In the genomic region with DNA sequence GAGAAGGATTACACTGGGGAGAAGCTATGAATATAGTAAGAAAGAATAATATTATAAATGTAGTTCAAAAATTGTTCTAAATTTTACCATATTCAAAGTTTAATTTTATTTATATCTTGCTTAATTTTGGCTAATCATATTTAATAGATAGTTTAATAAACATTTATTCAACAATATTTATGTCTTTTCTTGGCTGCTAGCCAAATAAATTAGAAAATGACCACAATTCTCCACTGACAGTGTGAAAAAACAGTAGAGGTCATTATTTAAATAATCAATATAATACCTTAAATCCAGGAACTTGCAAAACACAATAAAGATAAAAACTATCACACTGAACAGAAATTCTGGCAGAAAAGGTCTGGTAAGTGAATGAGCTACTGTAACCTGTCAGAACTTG, we compare ENCODE assay signal across 1 cellular context.
A peak's percentile ranks its signal among the peaks of the same experiment; 100 is the strongest.
TF ChIP-seq lines count a peak whose summit lies in the region.

No MANE protein-coding gene starts in this region.

TF ChIP-seq in K562, 482 proteins besides CTCF, POLR2A, EP300 and RAD21 (continued from another document):
- TF ChIP-seq, protein P1, sequence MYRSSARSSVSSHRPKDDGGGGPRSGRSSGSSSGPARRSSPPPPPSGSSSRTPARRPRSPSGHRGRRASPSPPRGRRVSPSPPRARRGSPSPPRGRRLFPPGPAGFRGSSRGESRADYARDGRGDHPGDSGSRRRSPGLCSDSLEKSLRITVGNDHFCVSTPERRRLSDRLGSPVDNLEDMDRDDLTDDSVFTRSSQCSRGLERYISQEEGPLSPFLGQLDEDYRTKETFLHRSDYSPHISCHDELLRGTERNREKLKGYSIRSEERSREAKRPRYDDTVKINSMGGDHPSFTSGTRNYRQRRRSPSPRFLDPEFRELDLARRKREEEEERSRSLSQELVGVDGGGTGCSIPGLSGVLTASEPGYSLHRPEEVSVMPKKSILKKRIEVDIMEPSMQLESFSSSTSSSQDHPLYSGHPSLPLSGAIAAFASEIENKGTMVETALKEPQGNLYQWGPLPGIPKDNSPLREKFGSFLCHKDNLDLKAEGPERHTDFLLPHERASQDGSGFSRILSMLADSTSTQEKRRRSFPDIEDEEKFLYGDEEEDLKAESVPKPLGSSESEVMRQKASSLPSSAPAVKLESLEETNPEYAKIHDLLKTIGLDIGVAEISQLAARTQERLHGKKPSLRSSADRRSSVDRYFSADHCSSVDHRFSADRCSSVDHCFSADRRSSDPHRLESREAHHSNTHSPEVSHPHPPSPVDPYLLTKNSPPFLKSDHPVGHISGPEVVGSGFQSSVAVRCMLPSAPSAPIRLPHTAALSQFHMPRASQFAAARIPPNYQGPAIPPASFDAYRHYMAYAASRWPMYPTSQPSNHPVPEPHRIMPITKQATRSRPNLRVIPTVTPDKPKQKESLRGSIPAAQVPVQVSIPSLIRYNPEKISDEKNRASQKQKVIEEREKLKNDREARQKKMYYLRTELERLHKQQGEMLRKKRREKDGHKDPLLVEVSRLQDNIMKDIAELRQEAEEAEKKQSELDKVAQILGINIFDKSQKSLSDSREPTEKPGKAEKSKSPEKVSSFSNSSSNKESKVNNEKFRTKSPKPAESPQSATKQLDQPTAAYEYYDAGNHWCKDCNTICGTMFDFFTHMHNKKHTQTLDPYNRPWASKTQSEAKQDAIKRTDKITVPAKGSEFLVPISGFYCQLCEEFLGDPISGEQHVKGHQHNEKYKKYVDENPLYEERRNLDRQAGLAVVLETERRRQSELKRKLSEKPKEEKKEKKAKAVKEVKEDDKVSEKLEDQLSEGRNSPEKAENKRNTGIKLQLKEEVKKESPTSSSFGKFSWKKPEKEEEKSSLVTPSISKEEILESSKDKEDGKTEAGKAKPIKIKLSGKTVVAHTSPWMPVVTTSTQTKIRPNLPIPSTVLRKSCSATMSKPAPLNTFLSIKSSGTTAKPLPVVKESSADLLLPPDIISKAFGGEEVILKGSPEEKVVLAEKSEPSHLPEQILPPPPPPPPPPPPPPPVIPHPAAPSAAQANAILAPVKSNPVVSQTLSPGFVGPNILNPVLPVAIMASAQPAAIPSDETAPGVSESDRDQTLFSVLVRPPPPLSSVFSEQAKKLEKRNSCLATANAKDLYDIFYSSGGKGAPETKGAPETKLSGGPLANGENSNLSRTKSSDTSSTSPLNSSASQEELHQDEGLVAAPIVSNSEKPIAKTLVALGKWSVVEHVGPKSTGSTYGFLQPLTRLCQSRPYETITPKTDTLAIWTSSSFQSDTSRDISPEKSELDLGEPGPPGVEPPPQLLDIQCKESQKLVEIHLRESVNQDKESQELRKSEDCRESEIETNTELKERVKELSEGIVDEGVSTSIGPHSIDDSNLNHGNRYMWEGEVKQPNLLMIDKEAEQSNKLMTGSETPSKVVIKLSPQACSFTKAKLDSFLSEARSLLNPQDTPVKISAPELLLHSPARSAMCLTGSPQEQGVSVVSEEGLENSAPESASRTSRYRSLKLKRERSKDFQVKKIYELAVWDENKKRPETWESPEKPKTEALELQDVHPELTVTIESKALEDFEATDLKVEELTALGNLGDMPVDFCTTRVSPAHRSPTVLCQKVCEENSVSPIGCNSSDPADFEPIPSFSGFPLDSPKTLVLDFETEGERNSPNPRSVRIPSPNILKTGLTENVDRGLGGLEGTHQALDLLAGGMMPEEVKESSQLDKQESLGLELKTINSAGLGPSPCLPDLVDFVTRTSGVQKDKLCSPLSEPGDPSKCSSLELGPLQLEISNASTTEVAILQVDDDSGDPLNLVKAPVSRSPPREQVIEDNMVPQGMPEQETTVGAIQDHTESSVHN (IDR thresholded peaks at IDR 0.05; ENCODE audit: borderline replicate concordance in 1 of 2, low read depth in 1 of 2): no peak
- peak; percentile 86 for TF ChIP-seq NFIX (CRISPR knock-in tag; IDR thresholded peaks at IDR 0.05; ENCODE audit: low read depth)
- no peak for TF ChIP-seq MAZ (CRISPR knock-in tag; conservative IDR thresholded peaks at IDR 0.05 in 1 of 2, IDR thresholded peaks at IDR 0.05 in 1 of 2)
TF ChIP-seq in K562: peak in this region for 2.
